In the genomic region with DNA sequence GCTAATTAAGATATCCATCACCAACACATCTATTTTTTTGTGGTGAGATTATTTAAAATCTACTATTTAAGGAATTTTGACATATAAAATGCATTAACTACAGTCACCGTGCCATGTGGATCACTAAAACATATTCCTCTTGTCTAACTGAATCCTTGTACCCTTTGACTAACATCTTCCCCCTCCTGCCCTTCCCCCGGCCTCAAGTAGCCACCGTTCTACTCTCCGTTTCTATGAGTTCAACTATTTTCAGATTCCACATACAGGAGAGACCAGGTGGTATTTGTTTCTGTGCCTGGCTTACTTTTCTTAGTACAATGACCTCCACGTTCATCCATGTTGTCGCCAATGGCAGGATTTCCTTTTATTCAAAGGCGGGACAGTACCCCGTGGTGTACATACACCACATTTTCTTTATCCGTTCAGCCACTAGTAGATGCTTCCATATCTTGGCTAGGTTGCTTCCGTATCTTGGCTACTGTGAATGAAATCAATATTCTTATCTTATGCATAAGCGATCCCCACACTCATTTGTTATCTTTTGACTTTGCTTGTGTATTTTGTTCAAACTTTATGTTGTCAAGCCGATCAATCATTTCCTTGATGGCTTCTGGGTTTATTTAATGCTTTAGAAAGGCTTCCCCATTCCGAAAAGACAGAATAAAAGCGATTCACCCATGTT, we compare ENCODE assay signal across 8 cellular contexts.
DNase-seq lines count a peak whose midpoint lies in the region; ATAC-seq and TF ChIP-seq lines count a peak whose summit lies in the region.

No MANE protein-coding gene starts in this region.

- peak overlapping the region; percentile 78 for H3K4me3 Mint-ChIP-seq in activated T-cell treated with anti-CD3 and anti-CD28 coated beads, Interleukin-2, amount 50 U/mL, for 4 hours
- peak overlapping the region; percentile 73 for H3K4me3 Mint-ChIP-seq in memory B cell

- intact Hi-C loops in OCI-LY7 (cut with micrococcal nuclease; ENCODE audit: unreplicated experiment) = loop anchor here (5.0 kb wide), 3 partner anchors 54 to 384 kb away; partner anchors contain the start of gene DHRS7B

- no peaks in the 10 kb centered on the region for H3K27me3 ChIP-seq in upper lobe of left lung

- no peaks in the 10 kb centered on the region for H3K9me3 Mint-ChIP-seq in activated T-cell treated with anti-CD3 and anti-CD28 coated beads, Interleukin-2, amount 50 U/mL, for 4 hours
- no peaks in the 10 kb centered on the region for H3K9me3 Mint-ChIP-seq in memory B cell

- no peaks in the 10 kb centered on the region for H4K20me1 ChIP-seq in OCI-LY7 (ENCODE audit: insufficient read depth, low read length)

- H3K27ac ChIP-seq in upper lobe of left lung (peak overlapping the region in 3 of 4 donors; percentile 48 to 75 (median 68)), OCI-LY7 (ENCODE audit: low read depth, low read length, poor library complexity, severe bottlenecking) (no peak overlapping the region)

- no peak for ATAC-seq in activated T-cell treated with anti-CD3 and anti-CD28 coated beads, Interleukin-2, amount 50 U/mL, for 4 hours
- ATAC-seq in memory B cell (ENCODE audit: low read depth) = peak; percentile 25
- peak in 1 of 2 donors; percentile 31 for ATAC-seq in upper lobe of left lung (ENCODE audit: low FRiP score in 2 of 2)
- no peak for ATAC-seq in HG02763 (IDR thresholded peaks at IDR 0.05; ENCODE audit: unreplicated experiment)
- ATAC-seq in GM21447 (IDR thresholded peaks at IDR 0.05; ENCODE audit: unreplicated experiment) = no peak

- DNase-seq in activated T-cell treated with anti-CD3 and anti-CD28 coated beads, Interleukin-2, amount 50 U/mL, for 4 hours = no peak
- no peak for DNase-seq in activated T-cell treated with anti-CD3 and anti-CD28 coated beads for 4 hours
- no peak for DNase-seq in cardiac fibroblast (ENCODE audit: low read depth in 2 of 2)
- no peak for DNase-seq in memory B cell (ENCODE audit: low spot score in 2 of 2)
- no peak for DNase-seq in upper lobe of left lung
- no peak for DNase-seq in OCI-LY7 (ENCODE audit: low spot score)

- TF ChIP-seq CTCF in cardiac fibroblast (IDR thresholded peaks at IDR 0.05; ENCODE audit: low read depth, low read length) = no peak
- TF ChIP-seq CTCF in upper lobe of left lung (IDR thresholded peaks at IDR 0.05) = no peak
- TF ChIP-seq CTCF in OCI-LY7 (conservative IDR thresholded peaks at IDR 0.05; ENCODE audit: low read length) = no peak

- TF ChIP-seq EP300 in upper lobe of left lung (IDR thresholded peaks at IDR 0.05) = no peak

- no peak overlapping the region for H3K4me2 ChIP-seq in OCI-LY7 (ENCODE audit: low read length)

- peak overlapping the region; percentile 50 to 56 for H3K4me3 ChIP-seq in cardiac fibroblast (replicated peaks in 1 of 2; ENCODE audit: low read depth in 2 of 2, low read length in 2 of 2)
- peak overlapping the region; percentile 12 to 69 (median 54) for H3K4me3 ChIP-seq in upper lobe of left lung
- H3K4me3 ChIP-seq in OCI-LY7 (ENCODE audit: low read depth, low read length, poor library complexity, severe bottlenecking) = no peak overlapping the region

- no peak for TF ChIP-seq POLR2A in upper lobe of left lung (IDR thresholded peaks at IDR 0.05)

- H3K9me2 ChIP-seq in OCI-LY7 (ENCODE audit: insufficient read depth, low read length) = no peaks in the 10 kb centered on the region

- 32 to 39% methylated on average over 14 of the region's 14 CpGs for WGBS in upper lobe of left lung, 2 donors

- H3K36me3 Mint-ChIP-seq in activated T-cell treated with anti-CD3 and anti-CD28 coated beads, Interleukin-2, amount 50 U/mL, for 4 hours (ENCODE audit: insufficient read depth) = no peaks in the 10 kb centered on the region
- no peaks in the 10 kb centered on the region for H3K36me3 Mint-ChIP-seq in memory B cell

- H3K79me2 ChIP-seq in OCI-LY7 (ENCODE audit: insufficient read depth, low read depth, low read length) = no peaks in the 10 kb centered on the region

- H3K36me3 ChIP-seq in upper lobe of left lung (no peaks in the 10 kb centered on the region), OCI-LY7 (ENCODE audit: insufficient read depth, low read length) (no peaks in the 10 kb centered on the region)

- peak overlapping the region; percentile 60 for H3K27ac Mint-ChIP-seq in memory B cell

- no peak overlapping the region for H2AFZ ChIP-seq in OCI-LY7 (ENCODE audit: low read length)

- POLR2A ChIA-PET in OCI-LY7 (lab: Charles Lee) = no interaction called here

- H3K4me1 ChIP-seq in upper lobe of left lung (peaks cover 9 to 15% (median 13%) of the 10 kb centered on the region in 4 donors), OCI-LY7 (ENCODE audit: insufficient read depth, low read length, poor library complexity, severe bottlenecking) (peaks cover 3% of the 10 kb centered on the region)

- H3K4me1 Mint-ChIP-seq in activated T-cell treated with anti-CD3 and anti-CD28 coated beads, Interleukin-2, amount 50 U/mL, for 4 hours (ENCODE audit: low read depth) = peaks cover 12% of the 10 kb centered on the region
- peaks cover 22% of the 10 kb centered on the region for H3K4me1 Mint-ChIP-seq in memory B cell

- H3K9me3 ChIP-seq in upper lobe of left lung (no peaks in the 10 kb centered on the region), OCI-LY7 (ENCODE audit: low read length) (no peaks in the 10 kb centered on the region)

- CTCF ChIA-PET in OCI-LY7 (lab: Charles Lee; ENCODE audit: unreplicated experiment) = interaction anchor here (0.9 kb wide), 1 partner anchor 54 kb away, joined by 3 read pairs; no protein-coding TSS in a partner anchor

- H3K27me3 Mint-ChIP-seq in activated T-cell treated with anti-CD3 and anti-CD28 coated beads, Interleukin-2, amount 50 U/mL, for 4 hours (ENCODE audit: low read depth) = peaks cover 40% of the 10 kb centered on the region
- peaks cover 10% of the 10 kb centered on the region for H3K27me3 Mint-ChIP-seq in memory B cell

- no TSS peak for BruUV-seq in OCI-LY7 (replicated peaks; lab: Mats Ljungman, UMichigan)
